Comparison of ENCODE assay signal across 1 cellular context in genomic region chrX:106955004-106955772, GRCh38.
TF ChIP-seq lines count a peak whose summit lies in the region.

No MANE protein-coding gene starts in this region.

TF ChIP-seq in HepG2, 621 proteins besides CTCF, POLR2A, EP300 and RAD21 (continued from another document):
- no peak; the same call in 1 of the 2 replicates for TF ChIP-seq HNF1A (IDR thresholded peaks at IDR 0.05; ENCODE audit: low read depth)
- no peak for TF ChIP-seq HNF1A (CRISPR knock-in tag; IDR thresholded peaks at IDR 0.05; ENCODE audit: borderline replicate concordance)
- TF ChIP-seq JUNB (CRISPR knock-in tag; IDR thresholded peaks at IDR 0.05; ENCODE audit: borderline replicate concordance) = peak; percentile 17; the same call in 1 of the 2 replicates
- peak; percentile 27; the same call in 1 of the 2 replicates for TF ChIP-seq PITX1 (CRISPR knock-in tag; IDR thresholded peaks at IDR 0.05)
- TF ChIP-seq CBFB (CRISPR knock-in tag; IDR thresholded peaks at IDR 0.05) = no peak
- peak; percentile 82; the same call in 1 of the 2 replicates for TF ChIP-seq ZBTB7B (CRISPR knock-in tag; IDR thresholded peaks at IDR 0.05)
- TF ChIP-seq POLR2AphosphoS2 (IDR thresholded peaks at IDR 0.05; ENCODE audit: low read depth, low read length) = no peak
- TF ChIP-seq CEBPG (CRISPR knock-in tag; IDR thresholded peaks at IDR 0.05) = peak; percentile 35; the same call in 1 of the 2 replicates
- peak; percentile 81 for TF ChIP-seq PAXIP1 (CRISPR knock-in tag; conservative IDR thresholded peaks at IDR 0.05)
- no peak for TF ChIP-seq ZNF276 (CRISPR knock-in tag; IDR thresholded peaks at IDR 0.05; ENCODE audit: low read depth)
- TF ChIP-seq ZNF460 (CRISPR knock-in tag; IDR thresholded peaks at IDR 0.05; ENCODE audit: borderline replicate concordance) = no peak
- TF ChIP-seq ZNF205 (CRISPR knock-in tag; IDR thresholded peaks at IDR 0.05) = no peak
- no peak for TF ChIP-seq ZNF251 (CRISPR knock-in tag; IDR thresholded peaks at IDR 0.05)
- TF ChIP-seq FOXA3 (CRISPR knock-in tag; IDR thresholded peaks at IDR 0.05) = peak; percentile 76
- no peak for TF ChIP-seq JDP2 (CRISPR knock-in tag; IDR thresholded peaks at IDR 0.05; ENCODE audit: borderline replicate concordance)
- TF ChIP-seq RARA (CRISPR knock-in tag; IDR thresholded peaks at IDR 0.05) = peak; percentile 31
- TF ChIP-seq ATF3 (CRISPR knock-in tag; IDR thresholded peaks at IDR 0.05) = peak; percentile 66; the same call in 1 of the 2 replicates
- TF ChIP-seq ZNF773 (CRISPR knock-in tag; IDR thresholded peaks at IDR 0.05; ENCODE audit: borderline replicate concordance) = no peak
- TF ChIP-seq ZNF766 (CRISPR knock-in tag; IDR thresholded peaks at IDR 0.05; ENCODE audit: borderline replicate concordance) = no peak
- TF ChIP-seq ZFY (CRISPR knock-in tag; IDR thresholded peaks at IDR 0.05) = no peak
- 0 out of 2 replicates have a peak, but pooled peaks have one; percentile 32 for TF ChIP-seq NR2F2 (IDR thresholded peaks at IDR 0.05; ENCODE audit: borderline replicate concordance, low read depth)
- TF ChIP-seq HIC2 (CRISPR knock-in tag; IDR thresholded peaks at IDR 0.05; ENCODE audit: low read depth) = no peak
- TF ChIP-seq NR2F1 (CRISPR knock-in tag; IDR thresholded peaks at IDR 0.05) = no peak
- TF ChIP-seq ZNF383 (CRISPR knock-in tag; IDR thresholded peaks at IDR 0.05; ENCODE audit: borderline replicate concordance) = no peak
- no peak for TF ChIP-seq ZNF557 (CRISPR knock-in tag; IDR thresholded peaks at IDR 0.05)
- peak; percentile 47; the same call in 1 of the 2 replicates for TF ChIP-seq MED1 (CRISPR knock-in tag; IDR thresholded peaks at IDR 0.05)
- no peak for TF ChIP-seq REL (CRISPR knock-in tag; conservative IDR thresholded peaks at IDR 0.05)
- TF ChIP-seq ETV5 (CRISPR knock-in tag; IDR thresholded peaks at IDR 0.05; ENCODE audit: borderline replicate concordance) = peak; percentile 23; the same call in 1 of the 2 replicates
- peak; percentile 65 for TF ChIP-seq GATAD2A (CRISPR knock-in tag; IDR thresholded peaks at IDR 0.05)
- no peak for TF ChIP-seq ZNF44 (CRISPR knock-in tag; IDR thresholded peaks at IDR 0.05)
- no peak for TF ChIP-seq PHF21A (CRISPR knock-in tag; IDR thresholded peaks at IDR 0.05)
- TF ChIP-seq ISL2 (CRISPR knock-in tag; IDR thresholded peaks at IDR 0.05) = peak; percentile 85
- TF ChIP-seq ZNF883 (CRISPR knock-in tag; IDR thresholded peaks at IDR 0.05; ENCODE audit: not compliant biosample characterization) = no peak
